ENCODE assay signal across 24 cellular contexts in genomic region chr12:52513736-52514135, GRCh38. TPM values are rescaled to one million over a fixed set of nuclear protein-coding genes. Genes with fewer than 3 reads are reported as not detected.
"Had no signal": no experiment of that assay in that cellular context is flagged by ENCODE, and none has a peak within 500 bp of the region (broad histone marks: within the 10 kb centered on the region; RNA-seq: fewer than 3 reads in every experiment).

No MANE protein-coding gene starts in this region.

- H3K4me3 Mint-ChIP-seq: naive thymus-derived CD4-positive, alpha-beta T cell; nephron progenitor cell; type B pancreatic cell had no signal

- H3K27me3 ChIP-seq: thyroid gland had no signal

- H3K27ac ChIP-seq: gastrocnemius medialis, neutrophil, stomach, thyroid gland had no signal

- H3K4me1 ChIP-seq: gastrocnemius medialis, thyroid gland had no signal

- H3K9me3 ChIP-seq: gastrocnemius medialis, neutrophil, thyroid gland had no signal

- ATAC-seq: gastrocnemius medialis; left colon; left ventricle myocardium superior; naive thymus-derived CD4-positive, alpha-beta T cell had no signal

- H3K36me3 ChIP-seq: gastrocnemius medialis, neutrophil, stomach, thyroid gland had no signal

- FAIRE-seq: endometrium, small intestine, urothelium cell line had no signal

- H3K4me1 Mint-ChIP-seq: naive thymus-derived CD4-positive, alpha-beta T cell; nephron progenitor cell had no signal

- H3K36me3 Mint-ChIP-seq: type B pancreatic cell had no signal

- H3K4me3 ChIP-seq: gastrocnemius medialis, lung, stomach, thyroid gland had no signal

- DNase-seq: effector memory CD4-positive, alpha-beta T cell; gastrocnemius medialis; left colon; left ventricle myocardium superior; naive thymus-derived CD4-positive, alpha-beta T cell; nephron progenitor cell; posterior cingulate gyrus; small intestine; stimulated activated CD4-positive, alpha-beta T cell treated with anti-CD3 and anti-CD28 coated beads, Interleukin-12 subunit alpha, Interleukin-12 subunit beta, amount 100 ng/mL, for 4 hours; stimulated activated naive CD4-positive, alpha-beta T cell; stomach; thyroid gland had no signal

RNA-seq across cellular contexts. Expression of gene KRT5, which starts 6.5 kb away (rescaled TPM):
- total RNA-seq: epithelial cell of proximal tubule, fibroblast of lung, gastrocnemius medialis, kidney epithelial cell had no signal
- polyA plus RNA-seq: naive thymus-derived CD4-positive, alpha-beta T cell had no signal

RNA-seq across cellular contexts. Expression of gene KRT6A, which starts 20.7 kb away (rescaled TPM):
- total RNA-seq: epithelial cell of proximal tubule; fibroblast of lung; gastrocnemius medialis; left colon; mesenteric fat pad; mononuclear cell; naive thymus-derived CD4-positive, alpha-beta T cell had no signal
- polyA plus RNA-seq: naive thymus-derived CD4-positive, alpha-beta T cell had no signal

RNA-seq across cellular contexts. Expression of gene KRT71, which starts 39.2 kb away (rescaled TPM):
- total RNA-seq: epithelial cell of proximal tubule; fibroblast of lung; gastrocnemius medialis; kidney epithelial cell; left colon; left ventricle myocardium superior; lung; mesenteric fat pad; mononuclear cell; naive thymus-derived CD4-positive, alpha-beta T cell; osteoblast; pulmonary artery endothelial cell; stomach; thyroid gland had no signal
- polyA plus RNA-seq: fibroblast of lung; lung; naive thymus-derived CD4-positive, alpha-beta T cell; small intestine; stomach had no signal

RNA-seq across cellular contexts. Expression of gene KRT6C, which starts 40.1 kb away (rescaled TPM):
- total RNA-seq: epithelial cell of proximal tubule; fibroblast of lung; gastrocnemius medialis; kidney epithelial cell; left colon; left ventricle myocardium superior; lung; mesenteric fat pad; mononuclear cell; naive thymus-derived CD4-positive, alpha-beta T cell; osteoblast; pulmonary artery endothelial cell; thyroid gland had no signal
- polyA plus RNA-seq: fibroblast of lung; naive thymus-derived CD4-positive, alpha-beta T cell had no signal

RNA-seq across cellular contexts. Expression of gene KRT74, which starts 59.9 kb away (rescaled TPM):
- total RNA-seq: epithelial cell of proximal tubule, fibroblast of lung, gastrocnemius medialis, kidney epithelial cell, left colon, left ventricle myocardium superior, lung, mesenteric fat pad, osteoblast, pulmonary artery endothelial cell, stomach, thyroid gland had no signal
- polyA plus RNA-seq: fibroblast of lung; lung; naive thymus-derived CD4-positive, alpha-beta T cell had no signal
